In the genomic region with DNA sequence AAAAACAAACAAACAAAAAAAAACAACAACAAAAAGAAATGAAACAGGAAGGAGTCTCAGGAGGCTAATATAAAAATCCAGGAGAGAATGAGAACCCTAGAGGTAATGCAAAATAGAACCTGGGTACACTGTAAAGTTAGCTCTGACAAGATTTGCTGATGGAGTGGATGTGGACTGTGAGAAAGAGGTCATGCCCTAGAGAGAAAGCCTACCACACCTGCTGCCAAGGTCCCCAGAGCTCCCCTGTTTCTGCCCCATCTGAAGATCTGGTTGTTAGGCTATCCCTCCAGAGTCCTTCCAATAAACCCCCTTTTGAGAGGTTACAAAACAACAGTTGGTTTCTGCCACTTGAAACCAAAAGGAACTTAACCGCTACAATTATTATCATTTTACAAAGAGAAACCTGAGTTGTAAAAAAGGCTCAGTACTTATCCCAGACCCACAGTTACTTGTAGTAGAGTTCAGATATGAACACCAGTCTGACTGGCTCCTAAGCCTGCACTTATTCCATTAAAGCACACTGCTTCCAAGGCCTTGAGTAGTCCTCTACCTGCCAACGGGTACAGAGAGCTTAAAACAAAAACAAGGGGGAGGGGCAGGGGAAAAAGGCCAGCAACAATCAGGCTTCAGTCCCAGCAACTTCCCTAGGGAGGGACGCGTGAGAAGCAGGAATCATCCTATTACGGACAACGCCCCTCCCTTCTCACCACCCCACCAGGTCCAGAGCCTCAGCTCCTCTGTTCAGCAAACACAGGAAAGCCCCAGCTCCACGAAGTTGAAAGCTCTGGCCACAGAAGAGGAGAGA, we compare ENCODE assay signal across 8 cellular contexts. TPM values are rescaled to one million over a fixed set of nuclear protein-coding genes. Genes with fewer than 3 reads are reported as not detected.
DNase-seq lines count a peak whose midpoint lies in the region; ATAC-seq and TF ChIP-seq lines count a peak whose summit lies in the region.

No MANE protein-coding gene starts in this region.

- no peak overlapping the region for H3K4me2 ChIP-seq in Karpas-422 (ENCODE audit: low read depth, low read length, poor library complexity, severe bottlenecking)

- H3K27ac Mint-ChIP-seq in activated CD8-positive, alpha-beta memory T cell treated with anti-CD3 and anti-CD28 coated beads, Interleukin-2, amount 10 ng/mL, durations not matched to agents 7 days and 5 days = peak overlapping the region; percentile 3

- H3K4me3 Mint-ChIP-seq in activated CD8-positive, alpha-beta memory T cell treated with anti-CD3 and anti-CD28 coated beads, Interleukin-2, amount 10 ng/mL, durations not matched to agents 7 days and 5 days = no peak overlapping the region

- H3K27ac ChIP-seq in VCaP = peak overlapping the region; percentile 46
- H3K27ac ChIP-seq in subcutaneous abdominal adipose tissue (ENCODE audit: low read depth, low read length) = no peak overlapping the region
- H3K27ac ChIP-seq in Karpas-422 (ENCODE audit: low read length) = no peak overlapping the region

- TF ChIP-seq CTCF in VCaP (conservative IDR thresholded peaks at IDR 0.05) = no peak

- H3K9me3 ChIP-seq in subcutaneous abdominal adipose tissue (ENCODE audit: control insufficient read depth in 5 of 5, low read length in 5 of 5) = no peaks in the 10 kb centered on the region
- no peaks in the 10 kb centered on the region for H3K9me3 ChIP-seq in Karpas-422 (ENCODE audit: low read length)

- H4K20me1 ChIP-seq in Karpas-422 (ENCODE audit: insufficient read depth, low read depth, low read length) = peaks cover 12% of the 10 kb centered on the region

- H3K27me3 Mint-ChIP-seq in activated CD8-positive, alpha-beta memory T cell treated with anti-CD3 and anti-CD28 coated beads, Interleukin-2, amount 10 ng/mL, durations not matched to agents 7 days and 5 days = no peaks in the 10 kb centered on the region

- no peak for ATAC-seq in activated CD8-positive, alpha-beta memory T cell treated with anti-CD3 and anti-CD28 coated beads, Interleukin-2, amount 10 ng/mL, durations not matched to agents 7 days and 5 days
- no peak for ATAC-seq in GM18867 (IDR thresholded peaks at IDR 0.05; ENCODE audit: unreplicated experiment)

- no peak for DNase-seq in activated CD8-positive, alpha-beta memory T cell treated with anti-CD3 and anti-CD28 coated beads, Interleukin-2, amount 10 ng/mL, durations not matched to agents 7 days and 5 days
- no peak for DNase-seq in activated CD8-positive, alpha-beta memory T cell treated with anti-CD3 and anti-CD28 coated beads for 24 hours
- DNase-seq in iPS DF 19.7 (ENCODE audit: low read depth, low spot score) (peak; percentile 74), Karpas-422 (no peak), posterior vena cava (ENCODE audit: low spot score) (no peak)

- intact Hi-C loops in posterior vena cava (cut with DNase I) = loop anchor here in 1 of 2 donors (10.0 kb wide), 1 partner anchor 85 kb away; no protein-coding TSS in a partner anchor

- H3K36me3 Mint-ChIP-seq in activated CD8-positive, alpha-beta memory T cell treated with anti-CD3 and anti-CD28 coated beads, Interleukin-2, amount 10 ng/mL, durations not matched to agents 7 days and 5 days = peaks cover 1% of the 10 kb centered on the region

- peaks cover 13% of the 10 kb centered on the region for H3K4me1 Mint-ChIP-seq in activated CD8-positive, alpha-beta memory T cell treated with anti-CD3 and anti-CD28 coated beads, Interleukin-2, amount 10 ng/mL, durations not matched to agents 7 days and 5 days

- H3K4me1 ChIP-seq in subcutaneous abdominal adipose tissue (ENCODE audit: control insufficient read depth in 5 of 5, insufficient read depth in 5 of 5, low read length in 5 of 5) (peaks cover 5 to 24% (median 12%) of the 10 kb centered on the region in 5 donors), Karpas-422 (ENCODE audit: low read length) (peaks cover 8% of the 10 kb centered on the region)

- H2AFZ ChIP-seq in Karpas-422 (ENCODE audit: low read length) = no peak overlapping the region

- H3K9ac ChIP-seq in subcutaneous abdominal adipose tissue (ENCODE audit: low read length in 5 of 5) (peak overlapping the region in 3 of 5 donors; percentile 33 to 52 (median 41)), Karpas-422 (ENCODE audit: low read length) (no peak overlapping the region)

- H3K4me3 ChIP-seq in subcutaneous abdominal adipose tissue (ENCODE audit: low read depth in 1 of 5, low read length in 5 of 5) (peak overlapping the region in 2 of 5 donors; percentile 13 to 33), Karpas-422 (ENCODE audit: low read length) (no peak overlapping the region)

- H3K9me3 Mint-ChIP-seq in activated CD8-positive, alpha-beta memory T cell treated with anti-CD3 and anti-CD28 coated beads, Interleukin-2, amount 10 ng/mL, durations not matched to agents 7 days and 5 days (ENCODE audit: low read depth) = no peaks in the 10 kb centered on the region

- H3K9me2 ChIP-seq in Karpas-422 (replicated peaks; ENCODE audit: insufficient read depth, low read length) = no peaks in the 10 kb centered on the region

- H3K79me2 ChIP-seq in Karpas-422 (ENCODE audit: low read length) = no peaks in the 10 kb centered on the region

- no peaks in the 10 kb centered on the region for H3K36me3 ChIP-seq in subcutaneous abdominal adipose tissue (ENCODE audit: control insufficient read depth in 5 of 5, insufficient read depth in 5 of 5, low read length in 5 of 5)
- H3K36me3 ChIP-seq in Karpas-422 (ENCODE audit: insufficient read depth, low read length) = no peaks in the 10 kb centered on the region

- H3K27me3 ChIP-seq in subcutaneous abdominal adipose tissue (ENCODE audit: control insufficient read depth in 5 of 5, insufficient read depth in 4 of 5, low read length in 5 of 5) (no peaks in the 10 kb centered on the region), Karpas-422 (ENCODE audit: low read length) (no peaks in the 10 kb centered on the region)

- CTCF ChIA-PET in activated CD8-positive, alpha-beta memory T cell treated with anti-CD3 and anti-CD28 coated beads, Interleukin-2, amount 10 ng/mL, durations not matched to agents 7 days and 5 days (lab: Charles Lee) = interaction anchor here (1.4 to 2.7 kb wide), 3 partner anchors 11 to 161 kb away, joined by 4 to 16 read pairs (median 7); no protein-coding TSS in a partner anchor

RNA-seq across cellular contexts. Expression of a gene that starts 27.7 kb away (rescaled TPM):
- 10 to 100 TPM in 1 of 2 experiments, 1 to 10 TPM in 1; 8.6 to 11.7 TPM for total RNA-seq in activated CD8-positive, alpha-beta memory T cell treated with anti-CD3 and anti-CD28 coated beads, Interleukin-2, amount 10 ng/mL, durations not matched to agents 7 days and 5 days
- total RNA-seq in Karpas-422 (2014; rRNA removed; shearing (Covaris generic); ENCODE audit: low replicate concordance) = 3.0 and 3.6 TPM in 2 replicates
- 10 to 100 TPM; 17.8 to 29.6 TPM for total RNA-seq in posterior vena cava
